Comparison of ENCODE assay signal across 29 cellular contexts in genomic region chr18:43846302-43846701, GRCh38.
DNase-seq lines count a peak whose midpoint lies in the region; ATAC-seq, FAIRE-seq and TF ChIP-seq lines count a peak whose summit lies in the region.
"Had no signal": no experiment of that assay in that cellular context is flagged by ENCODE, and none has a peak within 500 bp of the region (broad histone marks: within the 10 kb centered on the region; RNA-seq: fewer than 3 reads in every experiment).

No MANE protein-coding gene starts in this region.

- H2AFZ ChIP-seq in H1 (ENCODE audit: low read length) (no peak overlapping the region), mesenchymal stem cell (ENCODE audit: low read depth, low read length) (no peak overlapping the region)
- H2AFZ ChIP-seq: parathyroid adenoma had no signal

- no peak overlapping the region for H2BK15ac ChIP-seq in H1 (ENCODE audit: low read length)
- no peak overlapping the region for H2BK15ac ChIP-seq in mesenchymal stem cell (ENCODE audit: low read depth, poor library complexity, severe bottlenecking)

- no peak for TF ChIP-seq EP300 in H1 (IDR thresholded peaks at IDR 0.05; ENCODE audit: borderline replicate concordance in 1 of 2, low read depth in 2 of 2, low read length in 2 of 2)
- no peak for TF ChIP-seq EP300 in suprapubic skin (IDR thresholded peaks at IDR 0.05)
- no peak for TF ChIP-seq EP300 in ovary (IDR thresholded peaks at IDR 0.05)

- peak; percentile 77 for FAIRE-seq in H1 (lab: Jason Lieb, UNC)
- FAIRE-seq: colon, HepG2, RCC 7860 had no signal

- POLR2A ChIA-PET in H1 (lab: Charles Lee; ENCODE audit: partially characterized antibody) = no interaction called here

- H3K56ac ChIP-seq in H1 (replicated peaks; ENCODE audit: insufficient read length, low read depth, low read length) = no peak overlapping the region

- DNase-seq in HAP-1 (ENCODE audit: low spot score in 2 of 2) (peak; percentile 10 to 51), H1 (ENCODE audit: low read depth in 1 of 2, low spot score in 2 of 2) (no peak), mesenchymal stem cell (no peak), suprapubic skin (ENCODE audit: low spot score in 2 of 2) (no peak), NCI-H446 (lab: John Stamatoyannopoulos, UW) (no peak), ovary (no peak)
- no peak for DNase-seq in stimulated activated naive CD4-positive, alpha-beta T cell treated with Interleukin-2 at 50 U/mL for 16 hours (lab: John Stamatoyannopoulos, UW)
- DNase-seq: activated CD8-positive, alpha-beta T cell treated with anti-CD3 and anti-CD28 coated beads for 36 hours; activated effector memory CD4-positive, alpha-beta T cell treated with anti-CD3 and anti-CD28 coated beads, Interleukin-2, amount 50 U/mL, for 16 hours; activated naive CD8-positive, alpha-beta T cell treated with anti-CD3 and anti-CD28 coated beads, Interleukin-2, amount 50 U/mL, for 24 hours; activated T-cell treated with anti-CD3 and anti-CD28 coated beads for 4 hours; brain microvascular endothelial cell; C1 segment of cervical spinal cord; DMS79 treated with DMSO at 0.1 percent for 48 hours; endodermal cell; glutamatergic neuron; Kasumi-1; MV-4-11; naive thymus-derived CD4-positive, alpha-beta T cell; NCI-H510A treated with DMSO at 0.1 percent for 48 hours; SJCRH30; stomach had no signal

- H3K4me1 ChIP-seq in HAP-1 (no peaks in the 10 kb centered on the region; the same call in 1 of the 2 replicates), H1 (replicated peaks in 1 of 4; ENCODE audit: control insufficient read depth in 3 of 4, insufficient read depth in 4 of 4, low read length in 3 of 4) (peaks cover 0 to 13% (median 6%) of the 10 kb centered on the region in 4 experiments; a peak in 3 of 7 replicates), mesenchymal stem cell (ENCODE audit: control insufficient read depth, insufficient read depth, low read depth, low read length) (no peaks in the 10 kb centered on the region), suprapubic skin (peaks cover 6% of the 10 kb centered on the region), ovary (ENCODE audit: insufficient read depth) (no peaks in the 10 kb centered on the region)
- H3K4me1 ChIP-seq: parathyroid adenoma, SJCRH30, stomach had no signal

- no peaks in the 10 kb centered on the region for H4K20me1 ChIP-seq in H1 (replicated peaks in 1 of 2; ENCODE audit: control insufficient read depth in 1 of 2, insufficient read depth in 2 of 2, low read length in 2 of 2)

- H2AK5ac ChIP-seq in H1 (ENCODE audit: low read depth, low read length) = no peak overlapping the region
- no peak overlapping the region for H2AK5ac ChIP-seq in mesenchymal stem cell (ENCODE audit: low read length, severe bottlenecking)

- intact Hi-C loops in ovary (cut with DNase I) = no loop called here

- H3K9ac ChIP-seq in H1 (replicated peaks in 1 of 4; ENCODE audit: extremely low read depth in 1 of 4, low read depth in 3 of 4, low read length in 3 of 4) = no peak overlapping the region
- peak overlapping the region; percentile 88 for H3K9ac ChIP-seq in mesenchymal stem cell (ENCODE audit: low read length)
- H3K9ac ChIP-seq: parathyroid adenoma had no signal

- CTCF ChIA-PET in H1 (lab: Charles Lee; ENCODE audit: partially characterized antibody) = interaction anchor here (0.5 kb wide), 1 partner anchor 8 kb away, joined by 3 read pairs; no protein-coding TSS in a partner anchor

- H3K18ac ChIP-seq in H1 (ENCODE audit: extremely low read depth, low read length) (no peak overlapping the region), mesenchymal stem cell (ENCODE audit: low read depth in 1 of 2, low read length in 2 of 2) (peak overlapping the region in 1 of 2 experiments; percentile 28)

- TF ChIP-seq POLR2A in H1 (IDR thresholded peaks at IDR 0.05; ENCODE audit: control extremely low read depth in 1 of 2, low read depth in 2 of 2, low read length in 2 of 2) (no peak), suprapubic skin (IDR thresholded peaks at IDR 0.05) (no peak), ovary (IDR thresholded peaks at IDR 0.05) (no peak)

- no peaks in the 10 kb centered on the region for H3K36me3 ChIP-seq in HAP-1 (replicated peaks)
- no peaks in the 10 kb centered on the region for H3K36me3 ChIP-seq in H1 (ENCODE audit: control insufficient read depth in 2 of 4, insufficient read depth in 4 of 4, low read length in 3 of 4)
- no peaks in the 10 kb centered on the region for H3K36me3 ChIP-seq in mesenchymal stem cell (ENCODE audit: control insufficient read depth in 1 of 2, insufficient read depth in 2 of 2, low read depth in 1 of 2, low read length in 2 of 2)
- no peaks in the 10 kb centered on the region for H3K36me3 ChIP-seq in suprapubic skin
- no peaks in the 10 kb centered on the region for H3K36me3 ChIP-seq in ovary
- H3K36me3 ChIP-seq: brain microvascular endothelial cell, right atrium auricular region, SJCRH30, stomach had no signal

- no peak for TF ChIP-seq RAD21 in H1 (IDR thresholded peaks at IDR 0.05 in 1 of 2, conservative IDR thresholded peaks at IDR 0.05 in 1 of 2; ENCODE audit: low read depth in 2 of 2, low read length in 2 of 2)

- no peak overlapping the region for H2BK20ac ChIP-seq in H1 (ENCODE audit: low read length)

- 21% methylated on average over 1 of the region's 1 CpG; no CpG with 5 or more reads in 1 of the 2 experiments for WGBS in H1 (ENCODE audit: extremely low coverage in 1 of 2, insufficient coverage in 1 of 2, insufficient read length in 1 of 2, insufficient replicate concordance in 2 of 2, low coverage in 1 of 2, low lambda C conversion rate in 2 of 2, missing lambda C conversion rate in 1 of 2), 2 experiments
- WGBS in mesenchymal stem cell = 60% methylated on average over 1 of the region's 1 CpG
- WGBS in suprapubic skin = 56% methylated on average over 1 of the region's 1 CpG
- 46 to 65% (median 53%) methylated on average over 1 of the region's 1 CpG for WGBS in ovary, 3 donors

- H3K79me2 ChIP-seq in H1 (ENCODE audit: control insufficient read depth in 1 of 2, insufficient read depth in 2 of 2, low read length in 2 of 2) = no peaks in the 10 kb centered on the region
- H3K79me2 ChIP-seq: parathyroid adenoma had no signal

- H3K4ac ChIP-seq in H1 (replicated peaks; ENCODE audit: insufficient read length, low read depth, low read length) = no peak overlapping the region
- no peak overlapping the region for H3K4ac ChIP-seq in mesenchymal stem cell (ENCODE audit: low read depth in 1 of 2, low read length in 2 of 2)

- TF ChIP-seq CTCF in H1 (IDR thresholded peaks at IDR 0.05; ENCODE audit: control extremely low read depth in 1 of 3, insufficient read depth in 1 of 3, low read depth in 1 of 3, low read length in 3 of 3) (no peak), suprapubic skin (IDR thresholded peaks at IDR 0.05) (no peak), ovary (IDR thresholded peaks at IDR 0.05) (no peak)

- no peak overlapping the region for H3K23ac ChIP-seq in H1 (ENCODE audit: insufficient read length)
- no peak overlapping the region for H3K23ac ChIP-seq in mesenchymal stem cell (ENCODE audit: low read length in 2 of 2)

- no peak for ATAC-seq in HG03108 (IDR thresholded peaks at IDR 0.05; ENCODE audit: unreplicated experiment)
- ATAC-seq: activated CD4-positive, CD25-positive, alpha-beta regulatory T cell treated with anti-CD3 and anti-CD28 coated beads, Interleukin-2, amount 50 U/mL, for 24 hours; activated CD8-positive, alpha-beta T cell treated with anti-CD3 and anti-CD28 coated beads for 36 hours; activated naive CD8-positive, alpha-beta T cell treated with anti-CD3 and anti-CD28 coated beads, Interleukin-2, amount 50 U/mL, for 24 hours; HepG2; naive thymus-derived CD4-positive, alpha-beta T cell had no signal

- H4K91ac ChIP-seq in H1 (replicated peaks; ENCODE audit: insufficient read length, low read length) = no peak overlapping the region
- H4K91ac ChIP-seq in mesenchymal stem cell (ENCODE audit: low read length) = no peak overlapping the region

- H3K27ac ChIP-seq in H1 (ENCODE audit: low read depth, low read length) (no peak overlapping the region), mesenchymal stem cell (ENCODE audit: low read length, poor library complexity, severe bottlenecking) (no peak overlapping the region), suprapubic skin (peak overlapping the region; percentile 74), ovary (no peak overlapping the region)
- H3K27ac ChIP-seq: brain microvascular endothelial cell, parathyroid adenoma, right atrium auricular region, SJCRH30 had no signal

- H2BK120ac ChIP-seq in H1 (replicated peaks; ENCODE audit: low read depth, low read length) = no peak overlapping the region
- no peak overlapping the region for H2BK120ac ChIP-seq in mesenchymal stem cell (ENCODE audit: low read depth, low read length)

- in situ Hi-C loops in HAP-1 (cut with MboI; ENCODE audit: low sequenced_read_pairs) = no loop called here

- no peaks in the 10 kb centered on the region for H3K23me2 ChIP-seq in H1 (ENCODE audit: low read depth, low read length)

- no peak overlapping the region for H2BK5ac ChIP-seq in H1 (ENCODE audit: low read depth, low read length)
- no peak overlapping the region for H2BK5ac ChIP-seq in mesenchymal stem cell (ENCODE audit: low read depth, low read length, poor library complexity, severe bottlenecking)

- no peaks in the 10 kb centered on the region for H3K9me3 ChIP-seq in HAP-1
- no peaks in the 10 kb centered on the region for H3K9me3 ChIP-seq in H1 (ENCODE audit: insufficient read depth in 2 of 2, low read depth in 1 of 2, low read length in 1 of 2)
- H3K9me3 ChIP-seq in mesenchymal stem cell (ENCODE audit: control insufficient read depth, low read length) = no peaks in the 10 kb centered on the region
- no peaks in the 10 kb centered on the region for H3K9me3 ChIP-seq in suprapubic skin
- no peaks in the 10 kb centered on the region for H3K9me3 ChIP-seq in ovary
- H3K9me3 ChIP-seq: right atrium auricular region, SJCRH30, stomach had no signal

- peak overlapping the region in 1 of 2 experiments; percentile 51; a peak in 2 of 4 replicates for H3K4me2 ChIP-seq in H1 (ENCODE audit: insufficient read depth in 1 of 2, low read depth in 2 of 2, low read length in 2 of 2)
- no peak overlapping the region for H3K4me2 ChIP-seq in mesenchymal stem cell (ENCODE audit: low read length, poor library complexity, severe bottlenecking)

- H3K4me3 ChIP-seq in HAP-1 (no peak overlapping the region), H1 (ENCODE audit: extremely low read depth in 1 of 4, insufficient read depth in 2 of 4, low read depth in 3 of 4, low read length in 4 of 4) (no peak overlapping the region; a peak in 1 of 8 replicates), mesenchymal stem cell (ENCODE audit: insufficient read depth in 1 of 2, low read depth in 1 of 2, low read length in 2 of 2) (peak overlapping the region in 1 of 2 experiments; percentile 56), suprapubic skin (no peak overlapping the region), ovary (no peak overlapping the region)
- H3K4me3 ChIP-seq: right atrium auricular region, SJCRH30, stomach had no signal

- H2BK12ac ChIP-seq in H1 (ENCODE audit: low read depth, low read length) (no peak overlapping the region), mesenchymal stem cell (ENCODE audit: low read length in 2 of 2) (no peak overlapping the region)

- H3K27me3 ChIP-seq in HAP-1 (ENCODE audit: low read depth) = no peaks in the 10 kb centered on the region; the same call in 1 of the 2 replicates
- no peaks in the 10 kb centered on the region for H3K27me3 ChIP-seq in H1 (replicated peaks in 1 of 4; ENCODE audit: control insufficient read depth in 3 of 4, extremely low read depth in 1 of 4, insufficient read depth in 3 of 4, low read length in 3 of 4)
- H3K27me3 ChIP-seq in mesenchymal stem cell (ENCODE audit: control insufficient read depth in 1 of 2, insufficient read depth in 1 of 2, low read length in 2 of 2) = no peaks in the 10 kb centered on the region
- no peaks in the 10 kb centered on the region for H3K27me3 ChIP-seq in suprapubic skin
- H3K27me3 ChIP-seq in ovary = no peaks in the 10 kb centered on the region
- H3K27me3 ChIP-seq: brain microvascular endothelial cell, right atrium auricular region, SJCRH30, stomach had no signal

- no peak overlapping the region for H4K5ac ChIP-seq in H1 (ENCODE audit: insufficient read length, low read depth, low read length)

- no peak overlapping the region for H3K14ac ChIP-seq in H1 (ENCODE audit: insufficient read length)
- no peak overlapping the region for H3K14ac ChIP-seq in mesenchymal stem cell (ENCODE audit: low read length in 2 of 2)

- H3K79me1 ChIP-seq in H1 (ENCODE audit: low read depth, low read length) (no peaks in the 10 kb centered on the region), mesenchymal stem cell (replicated peaks; ENCODE audit: low read length, poor library complexity, severe bottlenecking) (no peaks in the 10 kb centered on the region)

- no peak overlapping the region for H4K8ac ChIP-seq in H1 (ENCODE audit: extremely low read depth, insufficient read depth, low read length)
- H4K8ac ChIP-seq in mesenchymal stem cell (ENCODE audit: low read length) = no peak overlapping the region

Comparison
In these comparisons a context has a peak if more than half of its experiments do, and no peak if none do; other contexts are left out.
1. DNase-seq: peak in HAP-1 (2 of 2); none in H1 (0 of 2), mesenchymal stem cell (single experiment), suprapubic skin (0 of 2), NCI-H446 (0 of 2), stimulated activated naive CD4-positive, alpha-beta T cell treated with Interleukin-2 at 50 U/mL for 16 hours (single experiment) and ovary (0 of 5).